Comparison of ENCODE assay signal across 8 cellular contexts in the genomic region with DNA sequence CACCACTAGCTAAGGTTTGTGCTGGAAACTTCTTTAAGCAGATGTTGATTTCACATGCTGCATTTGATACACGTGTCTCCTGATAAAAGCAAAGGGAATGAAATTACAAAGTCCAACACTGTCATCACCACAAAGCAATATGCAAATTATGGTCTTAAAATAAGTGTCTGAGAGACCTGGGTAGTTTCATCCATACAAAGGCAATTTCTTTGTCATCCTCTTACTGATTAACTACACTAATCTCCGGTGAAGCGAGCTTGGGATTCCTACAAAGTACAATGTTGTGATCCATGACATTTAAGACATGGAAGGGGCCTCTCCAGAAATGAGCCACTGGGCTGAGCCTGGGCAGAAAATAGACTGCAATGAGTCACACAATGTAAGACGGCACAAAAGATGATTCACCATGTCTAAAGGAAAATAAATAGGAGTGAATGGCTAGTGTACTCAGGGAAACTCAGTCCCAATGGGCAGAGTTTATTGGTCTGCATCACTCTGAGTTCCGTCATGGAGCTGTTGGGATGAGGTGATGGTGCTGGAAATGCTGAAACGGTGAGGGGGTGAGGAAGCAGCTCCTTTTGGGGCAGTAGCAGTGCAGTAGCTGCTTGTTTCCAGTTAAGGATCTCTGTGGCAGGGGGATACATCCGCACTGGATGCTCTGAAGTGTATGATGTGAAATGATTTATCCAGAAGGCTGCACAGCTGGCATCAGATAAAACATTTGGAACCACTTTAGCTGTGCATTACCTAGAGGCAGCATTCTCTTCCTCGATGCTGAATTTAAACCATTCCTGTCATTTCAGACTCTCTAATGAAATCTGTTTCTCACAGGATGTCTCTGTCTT.
DNase-seq lines count a peak whose midpoint lies in the region; ATAC-seq and TF ChIP-seq lines count a peak whose summit lies in the region.

No MANE protein-coding gene starts in this region.

- POLR2A ChIA-PET in MCF 10A (lab: Yijun Ruan, JAX) = interaction anchor here (0.6 to 2.1 kb wide), 13 partner anchors 12 to 1951 kb away, joined by 3 to 12 read pairs (median 3); partner anchors contain the start of gene TENT5A

- ATAC-seq in GM21825 (IDR thresholded peaks at IDR 0.05; ENCODE audit: unreplicated experiment) = peak; percentile 90

- DNase-seq in GM12864 (ENCODE audit: low read depth) = peak; percentile 10
- DNase-seq in MCF 10A (ENCODE audit: unreplicated experiment) = peak; percentile 91
- DNase-seq in SKM-1 (lab: John Stamatoyannopoulos, UW; ENCODE audit: unreplicated experiment) = no peak
- no peak for DNase-seq in HuH-7 (ENCODE audit: low spot score)
- DNase-seq in stimulated activated CD4-positive, alpha-beta T cell treated with anti-CD3 and anti-CD28 coated beads, Interleukin-1b, Interleukin-23, amount 100 ng/mL, for 48 hours = no peak

- peak overlapping the region; percentile 89 for H3K27ac Mint-ChIP-seq in MCF 10A (ENCODE audit: low read depth, unreplicated experiment)

- no peaks in the 10 kb centered on the region for H3K36me3 Mint-ChIP-seq in MCF 10A (ENCODE audit: insufficient read depth, unreplicated experiment)

- H3K27ac ChIP-seq in HUES48 (ENCODE audit: low read depth, low read length) (peak overlapping the region; percentile 54), mucosa of rectum (ENCODE audit: low read depth in 2 of 2, low read length in 2 of 2) (peak overlapping the region; percentile 36 to 39)

- intact Hi-C loops in MCF 10A (cut with micrococcal nuclease) = loop anchor here (10.0 kb wide), 1 partner anchor 389 kb away; the partner anchor contains the start of gene TENT5A

- TF ChIP-seq CTCF in GM12864 (IDR thresholded peaks at IDR 0.05; ENCODE audit: low read depth, low read length, missing control alignments) = no peak
- no peak for TF ChIP-seq CTCF in MCF 10A (IDR thresholded peaks at IDR 0.05; ENCODE audit: unreplicated experiment)

- H3K4me1 ChIP-seq in HUES48 (ENCODE audit: control insufficient read depth, insufficient read depth, low read length) (no peaks in the 10 kb centered on the region; the same call in 1 of the 2 replicates), mucosa of rectum (ENCODE audit: control insufficient read depth in 2 of 2, insufficient read depth in 2 of 2, low read length in 2 of 2) (peaks cover 0 to 5% of the 10 kb centered on the region in 2 donors)

- no peaks in the 10 kb centered on the region for H3K9me3 ChIP-seq in HUES48 (ENCODE audit: control insufficient read depth, insufficient read depth, low read length)
- no peaks in the 10 kb centered on the region for H3K9me3 ChIP-seq in mucosa of rectum (ENCODE audit: control insufficient read depth in 2 of 2, low read length in 2 of 2)

- no TSS peak for BruUV-seq in MCF 10A (replicated peaks; lab: Mats Ljungman, UMichigan)

- peak overlapping the region; percentile 57 for H3K4me3 Mint-ChIP-seq in MCF 10A (ENCODE audit: unreplicated experiment)

- peaks cover 25% of the 10 kb centered on the region for H3K4me1 Mint-ChIP-seq in MCF 10A (ENCODE audit: insufficient read depth, unreplicated experiment)

- H3K9me3 Mint-ChIP-seq in MCF 10A (ENCODE audit: unreplicated experiment) = no peaks in the 10 kb centered on the region

- H3K4me3 ChIP-seq in GM12864 (ENCODE audit: low read depth, low read length) = no peak overlapping the region
- H3K4me3 ChIP-seq in HUES48 (ENCODE audit: low read depth, low read length) = no peak overlapping the region
- no peak overlapping the region for H3K4me3 ChIP-seq in mucosa of rectum (ENCODE audit: low read length in 2 of 2)

- H3K27me3 Mint-ChIP-seq in MCF 10A (ENCODE audit: insufficient read depth, unreplicated experiment) = no peaks in the 10 kb centered on the region

- H3K27me3 ChIP-seq in HUES48 (ENCODE audit: control insufficient read depth, insufficient read depth, low read length) (no peaks in the 10 kb centered on the region), mucosa of rectum (ENCODE audit: control insufficient read depth in 2 of 2, insufficient read depth in 2 of 2, low read length in 2 of 2) (no peaks in the 10 kb centered on the region)

- H3K9ac ChIP-seq in HUES48 (ENCODE audit: low read depth, low read length) = no peak overlapping the region
- no peak overlapping the region for H3K9ac ChIP-seq in mucosa of rectum (ENCODE audit: low read depth in 1 of 2, low read length in 2 of 2)

- H3K36me3 ChIP-seq in HUES48 (ENCODE audit: control insufficient read depth, insufficient read depth, low read length) (no peaks in the 10 kb centered on the region), mucosa of rectum (ENCODE audit: control insufficient read depth in 2 of 2, insufficient read depth in 2 of 2, low read length in 2 of 2) (no peaks in the 10 kb centered on the region)

- CTCF ChIA-PET in MCF 10A (lab: Yijun Ruan, JAX) = interaction anchor here (0.6 to 2.0 kb wide), 3 partner anchors 25 to 129 kb away, joined by 4 to 6 read pairs (median 6); no protein-coding TSS in a partner anchor

Comparison
In these comparisons a context has a peak if more than half of its experiments do, and no peak if none do; other contexts are left out.
1. DNase-seq: peak in GM12864 (single experiment) and MCF 10A (single experiment); none in SKM-1 (single experiment), HuH-7 (single experiment) and stimulated activated CD4-positive, alpha-beta T cell treated with anti-CD3 and anti-CD28 coated beads, Interleukin-1b, Interleukin-23, amount 100 ng/mL, for 48 hours (single experiment).